Comparison of ENCODE assay signal across 10 cellular contexts in the genomic region with DNA sequence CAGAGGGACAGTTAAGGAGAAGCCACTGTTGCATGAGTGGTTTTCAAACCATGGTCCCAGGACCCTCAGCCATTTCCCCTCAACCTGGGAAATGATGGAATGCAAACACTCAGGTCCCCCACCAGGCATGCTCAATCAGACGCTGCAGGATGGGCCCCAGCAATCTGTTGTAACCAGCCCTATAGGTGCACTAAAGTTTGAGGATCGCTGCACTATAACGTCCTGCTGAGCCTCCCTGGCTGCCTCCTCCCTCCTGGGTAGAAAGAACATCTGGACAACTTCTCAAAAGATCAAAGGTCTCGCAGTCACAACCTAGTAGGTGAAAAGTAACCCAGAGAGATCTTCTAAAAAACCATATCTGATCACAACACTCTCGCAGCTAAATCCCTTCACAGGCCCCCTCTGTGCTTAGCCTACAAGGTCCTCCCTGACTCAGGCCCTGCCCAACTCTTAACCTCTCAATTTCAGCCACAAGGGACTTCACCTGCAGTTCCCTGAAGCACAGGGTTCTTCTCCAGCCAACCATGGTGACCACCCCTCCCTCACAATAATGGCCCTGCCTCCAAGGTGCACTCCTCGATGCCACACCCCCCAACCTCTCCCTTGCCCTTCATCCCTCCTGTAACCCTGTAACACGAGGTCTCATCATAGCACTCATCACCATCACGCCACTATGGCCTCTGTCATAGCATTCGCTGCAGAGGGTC.
DNase-seq lines count a peak whose midpoint lies in the region; ATAC-seq and TF ChIP-seq lines count a peak whose summit lies in the region.
"Had no signal": no experiment of that assay in that cellular context is flagged by ENCODE, and none has a peak within 500 bp of the region (broad histone marks: within the 10 kb centered on the region; RNA-seq: fewer than 3 reads in every experiment).

No MANE protein-coding gene starts in this region.

- no peaks in the 10 kb centered on the region for H3K36me3 Mint-ChIP-seq in stimulated activated effector memory CD8-positive, alpha-beta T cell treated with anti-CD3 and anti-CD28 coated beads, Interleukin-12 subunit alpha, Interleukin-12 subunit beta, amount 100 ng/mL, for 72 hours

- DNase-seq in epithelial cell of esophagus (ENCODE audit: low read depth) (no peak), SHP77 treated with DMSO at 0.1 percent for 48 hours (lab: John Stamatoyannopoulos, UW) (no peak), HuH-7.5 (ENCODE audit: low spot score) (no peak), D341Med (ENCODE audit: low spot score) (no peak)
- no peak for DNase-seq in stimulated activated effector memory CD8-positive, alpha-beta T cell treated with anti-CD3 and anti-CD28 coated beads, Interleukin-12 subunit alpha, Interleukin-12 subunit beta, amount 100 ng/mL, for 72 hours (ENCODE audit: low spot score in 2 of 2)
- DNase-seq in effector CD8-positive, alpha-beta T cell (lab: John Stamatoyannopoulos, UW), result no peak
- DNase-seq: activated effector memory CD4-positive, alpha-beta T cell treated with anti-CD3 and anti-CD28 coated beads, Interleukin-2, amount 50 U/mL, for 16 hours; KG1 had no signal

- no peaks in the 10 kb centered on the region for H3K9me3 Mint-ChIP-seq in stimulated activated effector memory CD8-positive, alpha-beta T cell treated with anti-CD3 and anti-CD28 coated beads, Interleukin-12 subunit alpha, Interleukin-12 subunit beta, amount 100 ng/mL, for 72 hours

- no peak for TF ChIP-seq CTCF in epithelial cell of esophagus (IDR thresholded peaks at IDR 0.05; ENCODE audit: insufficient read depth, low read depth, low read length, missing control alignments)

- peaks cover 29% of the 10 kb centered on the region for H3K4me1 Mint-ChIP-seq in stimulated activated effector memory CD8-positive, alpha-beta T cell treated with anti-CD3 and anti-CD28 coated beads, Interleukin-12 subunit alpha, Interleukin-12 subunit beta, amount 100 ng/mL, for 72 hours

- peak overlapping the region; percentile 7 for H3K4me3 ChIP-seq in epithelial cell of esophagus (ENCODE audit: low read length)

- ATAC-seq in GM19395 (IDR thresholded peaks at IDR 0.05; ENCODE audit: unreplicated experiment), result peak; percentile 38
- ATAC-seq in HG03159 (IDR thresholded peaks at IDR 0.05; ENCODE audit: unreplicated experiment), result peak; percentile 37
- ATAC-seq in stimulated activated effector memory CD8-positive, alpha-beta T cell treated with anti-CD3 and anti-CD28 coated beads, Interleukin-12 subunit alpha, Interleukin-12 subunit beta, amount 100 ng/mL, for 72 hours, result no peak

- peak overlapping the region; percentile 85 for H3K4me3 Mint-ChIP-seq in stimulated activated effector memory CD8-positive, alpha-beta T cell treated with anti-CD3 and anti-CD28 coated beads, Interleukin-12 subunit alpha, Interleukin-12 subunit beta, amount 100 ng/mL, for 72 hours

- no peak overlapping the region for H3K27ac Mint-ChIP-seq in stimulated activated effector memory CD8-positive, alpha-beta T cell treated with anti-CD3 and anti-CD28 coated beads, Interleukin-12 subunit alpha, Interleukin-12 subunit beta, amount 100 ng/mL, for 72 hours
